In the genomic region with DNA sequence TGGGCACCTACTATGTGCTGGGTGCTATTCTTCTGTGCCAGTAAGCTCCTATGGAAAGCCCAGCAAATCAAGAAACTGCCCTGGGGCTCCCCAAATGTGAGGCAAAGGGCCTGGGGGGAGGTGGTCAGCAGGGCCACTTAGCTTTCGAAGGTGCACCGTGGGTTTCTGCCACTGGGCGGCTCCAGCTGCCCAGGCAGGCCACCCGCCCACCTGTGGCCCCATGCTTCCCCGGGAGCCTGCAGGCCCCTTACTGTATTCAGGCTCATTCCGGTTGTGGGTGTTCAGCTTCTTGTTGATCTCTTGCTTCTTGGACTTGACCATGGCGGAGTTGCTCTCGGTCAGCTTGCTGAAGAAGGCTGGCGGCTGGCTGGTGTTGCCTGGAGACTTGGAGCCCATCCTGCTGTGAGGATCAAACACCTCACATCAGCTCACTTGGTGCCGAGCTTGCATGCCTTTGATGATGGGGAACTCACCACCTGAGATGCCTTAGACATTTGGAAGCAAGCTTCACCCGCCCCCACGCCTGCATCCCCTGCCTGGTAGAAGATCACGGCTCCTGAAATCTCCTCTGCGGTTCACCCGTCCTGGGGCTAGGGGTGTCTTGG, we compare ENCODE assay signal across 12 cellular contexts. TPM values are rescaled to one million over a fixed set of nuclear protein-coding genes. Genes with fewer than 3 reads are reported as not detected.
DNase-seq lines count a peak whose midpoint lies in the region; ATAC-seq and TF ChIP-seq lines count a peak whose summit lies in the region.
"Had no signal": no experiment of that assay in that cellular context is flagged by ENCODE, and none has a peak within 500 bp of the region (broad histone marks: within the 10 kb centered on the region; RNA-seq: fewer than 3 reads in every experiment).

No MANE protein-coding gene starts in this region.

- peaks cover 14% of the 10 kb centered on the region; the same call in 1 of the 2 replicates for H3K79me2 ChIP-seq in GM23248 (ENCODE audit: insufficient read depth)

- H3K9me3 ChIP-seq in SJCRH30 (replicated peaks), result no peaks in the 10 kb centered on the region
- no peaks in the 10 kb centered on the region for H3K9me3 ChIP-seq in GM23248 (ENCODE audit: low read depth)
- H3K9me3 ChIP-seq: spleen had no signal

- in situ Hi-C loops in GM23248 (cut with MboI), result no loop called here

- no peak for ATAC-seq in foreskin keratinocyte
- ATAC-seq: activated CD4-positive, CD25-positive, alpha-beta regulatory T cell treated with anti-CD3 and anti-CD28 coated beads, Interleukin-2, amount 50 U/mL, for 24 hours; naive thymus-derived CD8-positive, alpha-beta T cell had no signal

- DNase-seq in SJCRH30 (peak; percentile 38 to 52), foreskin keratinocyte (no peak), dedifferentiated amniotic fluid mesenchymal stem cell (ENCODE audit: extremely low spot score) (no peak), HCEC 1CT (no peak), GM23248 (no peak)
- DNase-seq in activated CD4-positive, alpha-beta T cell treated with anti-CD3 and anti-CD28 coated beads for 48 hours, result no peak
- DNase-seq: activated T-cell treated with anti-CD3 and anti-CD28 coated beads, Interleukin-2, amount 50 U/mL, for 4 hours; naive thymus-derived CD8-positive, alpha-beta T cell; spleen had no signal

- H3K9me2 ChIP-seq in GM23248 (ENCODE audit: insufficient read depth), result no peaks in the 10 kb centered on the region

- TF ChIP-seq CTCF in 22Rv1 (IDR thresholded peaks at IDR 0.05) (peak; percentile 38), GM12875 (IDR thresholded peaks at IDR 0.05; ENCODE audit: borderline replicate concordance, insufficient read depth, low read depth, low read length) (0 out of 2 replicates have a peak, but pooled peaks have one; percentile 17), foreskin keratinocyte (conservative IDR thresholded peaks at IDR 0.05) (peak; percentile 47)

- no peak overlapping the region for H3K9ac ChIP-seq in GM23248

- H3K36me3 ChIP-seq in SJCRH30, result peaks cover 84% of the 10 kb centered on the region
- H3K36me3 ChIP-seq in GM23248 (ENCODE audit: low read depth), result peaks cover 67% of the 10 kb centered on the region

- no peaks in the 10 kb centered on the region for H3K4me1 ChIP-seq in SJCRH30
- H3K4me1 ChIP-seq in foreskin keratinocyte, result no peaks in the 10 kb centered on the region
- no peaks in the 10 kb centered on the region for H3K4me1 ChIP-seq in GM23248 (ENCODE audit: insufficient read depth)
- H3K4me1 ChIP-seq: spleen had no signal

- H3K4me3 ChIP-seq in GM12875 (ENCODE audit: low read depth, low read length), result no peak overlapping the region
- H3K4me3 ChIP-seq in SJCRH30, result no peak overlapping the region
- no peak overlapping the region for H3K4me3 ChIP-seq in GM23248
- H3K4me3 ChIP-seq: spleen had no signal

- H3K27ac ChIP-seq in 22Rv1 (no peak overlapping the region), SJCRH30 (no peak overlapping the region), foreskin keratinocyte (no peak overlapping the region), GM23248 (no peak overlapping the region)
- H3K27ac ChIP-seq: spleen had no signal

- H4K20me1 ChIP-seq in GM23248 (ENCODE audit: insufficient read depth), result no peaks in the 10 kb centered on the region

- no peak overlapping the region for H3K4me2 ChIP-seq in GM23248 (ENCODE audit: unreplicated experiment)

- WGBS in GM23248 (ENCODE audit: low coverage in 1 of 2, low lambda C conversion rate in 2 of 2, missing lambda C conversion rate in 2 of 2), 2 experiments, result 94% methylated on average over 13 to 15 of the region's 15 CpGs

- H3K27me3 ChIP-seq in SJCRH30 (no peaks in the 10 kb centered on the region), foreskin keratinocyte (no peaks in the 10 kb centered on the region), GM23248 (replicated peaks; ENCODE audit: insufficient read depth) (no peaks in the 10 kb centered on the region)
- H3K27me3 ChIP-seq: spleen had no signal

- no peak overlapping the region for H2AFZ ChIP-seq in GM23248

- H3F3A ChIP-seq in GM23248 (ENCODE audit: insufficient read depth), result peaks cover 35% of the 10 kb centered on the region

RNA-seq across cellular contexts. Expression of a gene that starts 37.3 kb away (rescaled TPM):
- 56.4 and 57.2 TPM in 2 replicates for total RNA-seq in SJCRH30 (2014; rRNA removed; shearing (Covaris generic))
- 4.7 and 45.5 TPM in 2 replicates for total RNA-seq in foreskin keratinocyte
- 4.3 and 44.3 TPM in 2 replicates for polyA plus RNA-seq in foreskin keratinocyte
- 4.6 and 4.9 TPM in 2 replicates for total RNA-seq in GM23248 (2014; rRNA removed; shearing (Covaris generic))
- 0.86 and 1.2 TPM in 2 replicates for polyA plus RNA-seq in GM23248 (2016; fragmentation: Nextera tagmentation; extraction: Ambion mirVana)
- total RNA-seq: activated T-cell treated with anti-CD3 and anti-CD28 coated beads, Interleukin-2, amount 50 U/mL, for 4 hours; naive thymus-derived CD8-positive, alpha-beta T cell had no signal
- polyA plus RNA-seq: naive thymus-derived CD8-positive, alpha-beta T cell had no signal

Comparison
In these comparisons a context has a peak if more than half of its experiments do, and no peak if none do; other contexts are left out.
1. DNase-seq: peak in SJCRH30 (2 of 2); none in foreskin keratinocyte (0 of 2), dedifferentiated amniotic fluid mesenchymal stem cell (single experiment), HCEC 1CT (single experiment), GM23248 (single experiment) and activated CD4-positive, alpha-beta T cell treated with anti-CD3 and anti-CD28 coated beads for 48 hours (single experiment).
2. Peak in every context shown above with its lines, with median percentiles within 50 percentile points of each other: CTCF ChIP-seq.